8 cellular contexts compared by ENCODE assay signal in genomic region chr5:151255621-151256286, GRCh38. TPM values are rescaled to one million over a fixed set of nuclear protein-coding genes. Genes with fewer than 3 reads are reported as not detected.
A peak's percentile ranks its signal among the peaks of the same experiment; 100 is the strongest.
DNase-seq lines count a peak whose midpoint lies in the region; ATAC-seq and TF ChIP-seq lines count a peak whose summit lies in the region.

No MANE protein-coding gene starts in this region.

- no peaks in the 10 kb centered on the region for H3K9me3 ChIP-seq in parathyroid adenoma (ENCODE audit: control insufficient read depth, low read length)

- DNase-seq in Kasumi-1 (lab: John Stamatoyannopoulos, UW) (peak; percentile 15 to 45), NCI-H446 treated with DMSO at 0.1 percent for 48 hours (lab: John Stamatoyannopoulos, UW) (no peak), G401 (ENCODE audit: low spot score) (no peak), activated T-cell treated with anti-CD3 and anti-CD28 coated beads for 4 hours (no peak)
- DNase-seq in activated CD8-positive, alpha-beta memory T cell treated with anti-CD3 and anti-CD28 coated beads for 24 hours: no peak

- H3K36me3 ChIP-seq in parathyroid adenoma (ENCODE audit: control insufficient read depth, insufficient read depth, low read length): no peaks in the 10 kb centered on the region

- no peak overlapping the region for H3K9ac ChIP-seq in parathyroid adenoma

- peak overlapping the region; percentile 1 for H3K4me2 ChIP-seq in parathyroid adenoma (ENCODE audit: low read length)

- no peak for TF ChIP-seq CTCF in parathyroid adenoma (IDR thresholded peaks at IDR 0.05)

- H3K27ac ChIP-seq in parathyroid adenoma: no peak overlapping the region

- H3K4me1 ChIP-seq in parathyroid adenoma: peaks cover 9% of the 10 kb centered on the region

- H3K4me3 ChIP-seq in parathyroid adenoma (ENCODE audit: low read depth, low read length): no peak overlapping the region

- ATAC-seq in GM18909 (IDR thresholded peaks at IDR 0.05; ENCODE audit: poor library complexity, unreplicated experiment) (peak; percentile 45), HG02623 (IDR thresholded peaks at IDR 0.05; ENCODE audit: unreplicated experiment) (peak; percentile 32)

- H2AFZ ChIP-seq in parathyroid adenoma: no peak overlapping the region

- H3K79me2 ChIP-seq in parathyroid adenoma: peaks cover 31% of the 10 kb centered on the region

- H3K27me3 ChIP-seq in parathyroid adenoma (ENCODE audit: control insufficient read depth, insufficient read depth, low read length): no peaks in the 10 kb centered on the region

- in situ Hi-C loops in G401 (cut with HindIII; ENCODE audit: low sequenced_read_pairs): no loop called here

RNA-seq across cellular contexts. Expression of gene GM2A, which starts 2.8 kb away (rescaled TPM):
- 35.0 and 39.8 TPM in 2 replicates for total RNA-seq in G401 (2014; rRNA removed; shearing (Covaris generic))

RNA-seq across cellular contexts. Expression of gene CCDC69, which starts 31.9 kb away (rescaled TPM):
- 3.9 and 7.0 TPM in 2 replicates for total RNA-seq in G401 (2014; rRNA removed; shearing (Covaris generic))

RNA-seq across cellular contexts. Expression of gene SLC36A3, which starts 47.8 kb away (rescaled TPM):
- total RNA-seq in G401 (2014; rRNA removed; shearing (Covaris generic)): not detected in 2 replicates

Comparison
In these comparisons a context has a peak if more than half of its experiments do, and no peak if none do; other contexts are left out.
1. DNase-seq: peak in Kasumi-1 (2 of 2); none in NCI-H446 treated with DMSO at 0.1 percent for 48 hours (single experiment), activated CD8-positive, alpha-beta memory T cell treated with anti-CD3 and anti-CD28 coated beads for 24 hours (single experiment), G401 (single experiment) and activated T-cell treated with anti-CD3 and anti-CD28 coated beads for 4 hours (single experiment).